ENCODE assay signal across 8 cellular contexts in the genomic region with DNA sequence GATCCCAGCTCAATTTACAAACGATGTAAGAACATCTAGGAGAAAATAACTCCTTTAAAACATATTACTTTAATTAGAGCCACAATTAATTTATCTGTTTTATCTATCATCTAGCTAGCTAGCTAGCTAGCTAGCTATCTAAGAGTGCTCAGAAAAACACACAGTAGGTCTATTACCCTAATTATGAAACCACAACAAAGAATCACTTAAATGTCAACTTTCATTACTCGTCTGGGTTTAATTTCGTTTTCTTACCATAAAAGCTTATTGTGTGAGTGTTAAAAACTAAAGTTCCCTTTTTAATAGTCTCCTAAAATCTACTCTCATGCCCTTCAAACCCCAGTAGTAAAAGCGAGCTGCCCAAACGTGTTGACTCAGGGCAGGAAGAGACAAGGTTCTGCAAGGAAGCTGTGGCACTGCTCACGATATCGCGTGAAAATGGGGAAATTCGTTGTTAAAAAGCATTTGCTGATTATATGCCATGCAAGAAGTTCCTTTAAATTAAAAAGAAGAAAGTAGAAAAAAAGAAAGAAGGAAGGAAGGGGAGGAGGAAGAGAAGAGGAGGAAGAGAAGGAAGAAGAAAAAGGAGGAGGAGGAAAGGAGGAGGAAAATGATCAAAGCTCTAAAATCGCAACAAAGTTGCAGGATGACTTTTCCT. TPM values are rescaled to one million over a fixed set of nuclear protein-coding genes. Genes with fewer than 3 reads are reported as not detected.
DNase-seq lines count a peak whose midpoint lies in the region; ATAC-seq and TF ChIP-seq lines count a peak whose summit lies in the region.

No MANE protein-coding gene starts in this region.

- H3K9me3 ChIP-seq in breast epithelium (no peaks in the 10 kb centered on the region), liver (ENCODE audit: control insufficient read depth in 4 of 4, low read length in 3 of 4) (no peaks in the 10 kb centered on the region), stomach (no peaks in the 10 kb centered on the region)

- TF ChIP-seq RAD21 in liver (IDR thresholded peaks at IDR 0.05) = peak in 1 of 2 donors; percentile 13

- H3K4me1 ChIP-seq in breast epithelium (no peaks in the 10 kb centered on the region), liver (ENCODE audit: control insufficient read depth in 4 of 4, insufficient read depth in 4 of 4, low read length in 3 of 4) (peaks cover 2 to 32% (median 22%) of the 10 kb centered on the region in 4 donors), stomach (peaks cover 0 to 53% (median 17%) of the 10 kb centered on the region in 4 donors)

- WGBS in liver = 4% methylated on average over 10 of the region's 10 CpGs
- 3 to 35% (median 9%) methylated on average over 10 of the region's 10 CpGs for WGBS in stomach, 5 donors

- peak overlapping the region in 1 of 2 donors; percentile 38 for H3K9ac ChIP-seq in liver (ENCODE audit: low read depth in 1 of 2, low read length in 2 of 2)

- H3K36me3 ChIP-seq in H7 (replicated peaks; ENCODE audit: control insufficient read depth, insufficient read depth, low read length) (no peaks in the 10 kb centered on the region), breast epithelium (no peaks in the 10 kb centered on the region), liver (ENCODE audit: control insufficient read depth in 4 of 4, insufficient read depth in 3 of 4, low read depth in 1 of 4, low read length in 3 of 4) (no peaks in the 10 kb centered on the region), stomach (no peaks in the 10 kb centered on the region)

- TF ChIP-seq EP300 in stomach (IDR thresholded peaks at IDR 0.05) = no peak

- H3K27me3 ChIP-seq in H7 (ENCODE audit: control insufficient read depth, insufficient read depth, low read length) (peaks cover 31% of the 10 kb centered on the region), breast epithelium (peaks cover 0 to 40% of the 10 kb centered on the region in 2 donors), liver (ENCODE audit: control insufficient read depth in 4 of 4, insufficient read depth in 4 of 4, low read length in 3 of 4) (no peaks in the 10 kb centered on the region), stomach (peaks cover 0 to 3% (median 0%) of the 10 kb centered on the region in 3 donors)

- intact Hi-C loops in breast epithelium (cut with DNase I; ENCODE audit: low total_unique reads) (no loop called here), stomach (cut with DNase I; ENCODE audit: low total_unique reads) (no loop called here)

- H3K27ac ChIP-seq in breast epithelium = peak overlapping the region; percentile 80 to 93
- H3K27ac ChIP-seq in liver (ENCODE audit: low read depth in 1 of 2, low read length in 2 of 2) = peak overlapping the region; percentile 81 to 84
- H3K27ac ChIP-seq in stomach = peak overlapping the region; percentile 87 to 95 (median 91)

- DNase-seq in AML-193 (lab: John Stamatoyannopoulos, UW) (peak; percentile 41 to 59), H7 (no peak), SIG-M5 treated with dmso at 0.1 percent for 504 hours (lab: John Stamatoyannopoulos, UW; ENCODE audit: unreplicated experiment) (peak; percentile 61), breast epithelium (ENCODE audit: low spot score in 2 of 2) (no peak), stomach (no peak), NCI-H446 (lab: John Stamatoyannopoulos, UW) (no peak)

- H3K4me3 ChIP-seq in H7 (ENCODE audit: insufficient read depth, low read depth, low read length) (peak overlapping the region; percentile 62), breast epithelium (peak overlapping the region; percentile 53 to 74 (median 66)), liver (ENCODE audit: low read depth in 1 of 3, low read length in 3 of 3) (peak overlapping the region; percentile 45 to 75 (median 67)), stomach (peak overlapping the region; percentile 53 to 63 (median 60))

- no peak for TF ChIP-seq POLR2A in breast epithelium (IDR thresholded peaks at IDR 0.05)
- no peak for TF ChIP-seq POLR2A in stomach (IDR thresholded peaks at IDR 0.05)

- TF ChIP-seq CTCF in breast epithelium (IDR thresholded peaks at IDR 0.05) = no peak
- no peak for TF ChIP-seq CTCF in liver (IDR thresholded peaks at IDR 0.05; ENCODE audit: low read depth, low read length, missing input control)
- no peak for TF ChIP-seq CTCF in stomach (IDR thresholded peaks at IDR 0.05)

- ATAC-seq in GM19397 (IDR thresholded peaks at IDR 0.05; ENCODE audit: unreplicated experiment) = no peak

TF ChIP-seq in liver, 16 proteins besides CTCF, POLR2A, EP300 and RAD21:
- TF ChIP-seq HNF4A (conservative IDR thresholded peaks at IDR 0.05) (no peak), SP1 (IDR thresholded peaks at IDR 0.05) (peak; percentile 2)

RNA-seq across cellular contexts. Expression of gene MBNL3, which starts 0.6 kb away (rescaled TPM):
- 2.5 and 5.1 TPM in 2 replicates for total RNA-seq in H7 (2014; rRNA removed; shearing (Covaris generic))
- total RNA-seq in breast epithelium = 10 to 100 TPM in 2 of 3 donors, 1 to 10 TPM in 1; 7.5 to 42.6 (median 26.3) TPM
- total RNA-seq in liver = 100 to 1,000 TPM; 104 to 149 TPM
- 10 to 100 TPM; 20.6 to 60.3 TPM for polyA plus RNA-seq in liver
- total RNA-seq in stomach = 10 to 100 TPM in 3 of 5 donors, 1 to 10 TPM in 2; 6.7 to 31.7 (median 23.9) TPM
- polyA plus RNA-seq in stomach = 1 to 10 TPM; 2.0 to 4.6 (median 3.4) TPM

Comparison
In these comparisons a context has a peak if more than half of its experiments do, and no peak if none do; other contexts are left out.
1. DNase-seq: peak in AML-193 (2 of 2) and SIG-M5 treated with dmso at 0.1 percent for 504 hours (single experiment); none in H7 (single experiment), breast epithelium (0 of 2), stomach (single experiment) and NCI-H446 (0 of 2).
2. Peak in every context shown above with its lines, with median percentiles within 50 percentile points of each other: H3K4me3 ChIP-seq and H3K27ac ChIP-seq.